ENCODE assay signal across 1 cellular context in genomic region chr4:38782452-38783108, GRCh38.
TF ChIP-seq lines count a peak whose summit lies in the region.

A gene with protein sequence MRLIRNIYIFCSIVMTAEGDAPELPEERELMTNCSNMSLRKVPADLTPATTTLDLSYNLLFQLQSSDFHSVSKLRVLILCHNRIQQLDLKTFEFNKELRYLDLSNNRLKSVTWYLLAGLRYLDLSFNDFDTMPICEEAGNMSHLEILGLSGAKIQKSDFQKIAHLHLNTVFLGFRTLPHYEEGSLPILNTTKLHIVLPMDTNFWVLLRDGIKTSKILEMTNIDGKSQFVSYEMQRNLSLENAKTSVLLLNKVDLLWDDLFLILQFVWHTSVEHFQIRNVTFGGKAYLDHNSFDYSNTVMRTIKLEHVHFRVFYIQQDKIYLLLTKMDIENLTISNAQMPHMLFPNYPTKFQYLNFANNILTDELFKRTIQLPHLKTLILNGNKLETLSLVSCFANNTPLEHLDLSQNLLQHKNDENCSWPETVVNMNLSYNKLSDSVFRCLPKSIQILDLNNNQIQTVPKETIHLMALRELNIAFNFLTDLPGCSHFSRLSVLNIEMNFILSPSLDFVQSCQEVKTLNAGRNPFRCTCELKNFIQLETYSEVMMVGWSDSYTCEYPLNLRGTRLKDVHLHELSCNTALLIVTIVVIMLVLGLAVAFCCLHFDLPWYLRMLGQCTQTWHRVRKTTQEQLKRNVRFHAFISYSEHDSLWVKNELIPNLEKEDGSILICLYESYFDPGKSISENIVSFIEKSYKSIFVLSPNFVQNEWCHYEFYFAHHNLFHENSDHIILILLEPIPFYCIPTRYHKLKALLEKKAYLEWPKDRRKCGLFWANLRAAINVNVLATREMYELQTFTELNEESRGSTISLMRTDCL (minus strand): TSS chr4:38782990. CDS start chr4:38775590, 7,400 bp downstream.

TF ChIP-seq in SK-N-SH treated with all-trans-retinoic acid at 6 μM for 48 hours, 23 proteins besides CTCF, POLR2A, EP300 and RAD21 (continued from another document):
- TF ChIP-seq, protein P1, sequence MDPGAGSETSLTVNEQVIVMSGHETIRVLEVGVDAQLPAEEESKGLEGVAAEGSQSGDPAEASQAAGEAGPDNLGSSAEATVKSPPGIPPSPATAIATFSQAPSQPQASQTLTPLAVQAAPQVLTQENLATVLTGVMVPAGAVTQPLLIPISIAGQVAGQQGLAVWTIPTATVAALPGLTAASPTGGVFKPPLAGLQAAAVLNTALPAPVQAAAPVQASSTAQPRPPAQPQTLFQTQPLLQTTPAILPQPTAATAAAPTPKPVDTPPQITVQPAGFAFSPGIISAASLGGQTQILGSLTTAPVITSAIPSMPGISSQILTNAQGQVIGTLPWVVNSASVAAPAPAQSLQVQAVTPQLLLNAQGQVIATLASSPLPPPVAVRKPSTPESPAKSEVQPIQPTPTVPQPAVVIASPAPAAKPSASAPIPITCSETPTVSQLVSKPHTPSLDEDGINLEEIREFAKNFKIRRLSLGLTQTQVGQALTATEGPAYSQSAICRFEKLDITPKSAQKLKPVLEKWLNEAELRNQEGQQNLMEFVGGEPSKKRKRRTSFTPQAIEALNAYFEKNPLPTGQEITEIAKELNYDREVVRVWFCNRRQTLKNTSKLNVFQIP (CRISPR knock-in tag; IDR thresholded peaks at IDR 0.05; ENCODE audit: borderline replicate concordance, low read depth): no peak
- TF ChIP-seq, protein P2, sequence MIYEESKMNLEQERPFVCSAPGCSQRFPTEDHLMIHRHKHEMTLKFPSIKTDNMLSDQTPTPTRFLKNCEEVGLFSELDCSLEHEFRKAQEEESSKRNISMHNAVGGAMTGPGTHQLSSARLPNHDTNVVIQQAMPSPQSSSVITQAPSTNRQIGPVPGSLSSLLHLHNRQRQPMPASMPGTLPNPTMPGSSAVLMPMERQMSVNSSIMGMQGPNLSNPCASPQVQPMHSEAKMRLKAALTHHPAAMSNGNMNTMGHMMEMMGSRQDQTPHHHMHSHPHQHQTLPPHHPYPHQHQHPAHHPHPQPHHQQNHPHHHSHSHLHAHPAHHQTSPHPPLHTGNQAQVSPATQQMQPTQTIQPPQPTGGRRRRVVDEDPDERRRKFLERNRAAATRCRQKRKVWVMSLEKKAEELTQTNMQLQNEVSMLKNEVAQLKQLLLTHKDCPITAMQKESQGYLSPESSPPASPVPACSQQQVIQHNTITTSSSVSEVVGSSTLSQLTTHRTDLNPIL (CRISPR knock-in tag; IDR thresholded peaks at IDR 0.05; ENCODE audit: low read depth): no peak
- TF ChIP-seq CSDC2 (CRISPR knock-in tag; IDR thresholded peaks at IDR 0.05) (no peak), BACH2 (CRISPR knock-in tag; IDR thresholded peaks at IDR 0.05; ENCODE audit: borderline replicate concordance) (no peak), ZFP3 (CRISPR knock-in tag; IDR thresholded peaks at IDR 0.05) (no peak), ZNF70 (CRISPR knock-in tag; IDR thresholded peaks at IDR 0.05) (no peak), ZC3H10 (CRISPR knock-in tag; IDR thresholded peaks at IDR 0.05) (no peak), ZFP30 (CRISPR knock-in tag; IDR thresholded peaks at IDR 0.05) (no peak), ZNF565 (CRISPR knock-in tag; conservative IDR thresholded peaks at IDR 0.05; ENCODE audit: low read depth) (no peak), PPARA (CRISPR knock-in tag; IDR thresholded peaks at IDR 0.05; ENCODE audit: borderline replicate concordance) (no peak), TOX (CRISPR knock-in tag; IDR thresholded peaks at IDR 0.05; ENCODE audit: borderline replicate concordance) (no peak), OSR1 (CRISPR knock-in tag; IDR thresholded peaks at IDR 0.05) (no peak), ISL1 (CRISPR knock-in tag; IDR thresholded peaks at IDR 0.05) (no peak), GLIS3 (CRISPR knock-in tag; IDR thresholded peaks at IDR 0.05) (no peak), SNAI2 (CRISPR knock-in tag; IDR thresholded peaks at IDR 0.05) (no peak), TCF4 (CRISPR knock-in tag; IDR thresholded peaks at IDR 0.05; ENCODE audit: borderline replicate concordance) (no peak)
- TF ChIP-seq, protein P3, sequence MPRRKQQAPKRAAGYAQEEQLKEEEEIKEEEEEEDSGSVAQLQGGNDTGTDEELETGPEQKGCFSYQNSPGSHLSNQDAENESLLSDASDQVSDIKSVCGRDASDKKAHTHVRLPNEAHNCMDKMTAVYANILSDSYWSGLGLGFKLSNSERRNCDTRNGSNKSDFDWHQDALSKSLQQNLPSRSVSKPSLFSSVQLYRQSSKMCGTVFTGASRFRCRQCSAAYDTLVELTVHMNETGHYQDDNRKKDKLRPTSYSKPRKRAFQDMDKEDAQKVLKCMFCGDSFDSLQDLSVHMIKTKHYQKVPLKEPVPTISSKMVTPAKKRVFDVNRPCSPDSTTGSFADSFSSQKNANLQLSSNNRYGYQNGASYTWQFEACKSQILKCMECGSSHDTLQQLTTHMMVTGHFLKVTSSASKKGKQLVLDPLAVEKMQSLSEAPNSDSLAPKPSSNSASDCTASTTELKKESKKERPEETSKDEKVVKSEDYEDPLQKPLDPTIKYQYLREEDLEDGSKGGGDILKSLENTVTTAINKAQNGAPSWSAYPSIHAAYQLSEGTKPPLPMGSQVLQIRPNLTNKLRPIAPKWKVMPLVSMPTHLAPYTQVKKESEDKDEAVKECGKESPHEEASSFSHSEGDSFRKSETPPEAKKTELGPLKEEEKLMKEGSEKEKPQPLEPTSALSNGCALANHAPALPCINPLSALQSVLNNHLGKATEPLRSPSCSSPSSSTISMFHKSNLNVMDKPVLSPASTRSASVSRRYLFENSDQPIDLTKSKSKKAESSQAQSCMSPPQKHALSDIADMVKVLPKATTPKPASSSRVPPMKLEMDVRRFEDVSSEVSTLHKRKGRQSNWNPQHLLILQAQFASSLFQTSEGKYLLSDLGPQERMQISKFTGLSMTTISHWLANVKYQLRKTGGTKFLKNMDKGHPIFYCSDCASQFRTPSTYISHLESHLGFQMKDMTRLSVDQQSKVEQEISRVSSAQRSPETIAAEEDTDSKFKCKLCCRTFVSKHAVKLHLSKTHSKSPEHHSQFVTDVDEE (CRISPR knock-in tag; IDR thresholded peaks at IDR 0.05): no peak
- TF ChIP-seq, protein P4, sequence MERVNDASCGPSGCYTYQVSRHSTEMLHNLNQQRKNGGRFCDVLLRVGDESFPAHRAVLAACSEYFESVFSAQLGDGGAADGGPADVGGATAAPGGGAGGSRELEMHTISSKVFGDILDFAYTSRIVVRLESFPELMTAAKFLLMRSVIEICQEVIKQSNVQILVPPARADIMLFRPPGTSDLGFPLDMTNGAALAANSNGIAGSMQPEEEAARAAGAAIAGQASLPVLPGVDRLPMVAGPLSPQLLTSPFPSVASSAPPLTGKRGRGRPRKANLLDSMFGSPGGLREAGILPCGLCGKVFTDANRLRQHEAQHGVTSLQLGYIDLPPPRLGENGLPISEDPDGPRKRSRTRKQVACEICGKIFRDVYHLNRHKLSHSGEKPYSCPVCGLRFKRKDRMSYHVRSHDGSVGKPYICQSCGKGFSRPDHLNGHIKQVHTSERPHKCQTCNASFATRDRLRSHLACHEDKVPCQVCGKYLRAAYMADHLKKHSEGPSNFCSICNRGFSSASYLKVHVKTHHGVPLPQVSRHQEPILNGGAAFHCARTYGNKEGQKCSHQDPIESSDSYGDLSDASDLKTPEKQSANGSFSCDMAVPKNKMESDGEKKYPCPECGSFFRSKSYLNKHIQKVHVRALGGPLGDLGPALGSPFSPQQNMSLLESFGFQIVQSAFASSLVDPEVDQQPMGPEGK (CRISPR knock-in tag; IDR thresholded peaks at IDR 0.05; ENCODE audit: borderline replicate concordance): no peak
- TF ChIP-seq, protein P5, sequence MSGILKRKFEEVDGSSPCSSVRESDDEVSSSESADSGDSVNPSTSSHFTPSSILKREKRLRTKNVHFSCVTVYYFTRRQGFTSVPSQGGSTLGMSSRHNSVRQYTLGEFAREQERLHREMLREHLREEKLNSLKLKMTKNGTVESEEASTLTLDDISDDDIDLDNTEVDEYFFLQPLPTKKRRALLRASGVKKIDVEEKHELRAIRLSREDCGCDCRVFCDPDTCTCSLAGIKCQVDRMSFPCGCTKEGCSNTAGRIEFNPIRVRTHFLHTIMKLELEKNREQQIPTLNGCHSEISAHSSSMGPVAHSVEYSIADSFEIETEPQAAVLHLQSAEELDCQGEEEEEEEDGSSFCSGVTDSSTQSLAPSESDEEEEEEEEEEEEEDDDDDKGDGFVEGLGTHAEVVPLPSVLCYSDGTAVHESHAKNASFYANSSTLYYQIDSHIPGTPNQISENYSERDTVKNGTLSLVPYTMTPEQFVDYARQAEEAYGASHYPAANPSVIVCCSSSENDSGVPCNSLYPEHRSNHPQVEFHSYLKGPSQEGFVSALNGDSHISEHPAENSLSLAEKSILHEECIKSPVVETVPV (CRISPR knock-in tag; IDR thresholded peaks at IDR 0.05): no peak
TF ChIP-seq in SK-N-SH treated with all-trans-retinoic acid at 6 μM for 48 hours: peak in this region for 0.
